ENCODE assay signal across 8 cellular contexts in genomic region chr14:61568572-61569011, GRCh38.
DNase-seq lines count a peak whose midpoint lies in the region; ATAC-seq and TF ChIP-seq lines count a peak whose summit lies in the region.

No MANE protein-coding gene starts in this region.

- DNase-seq in GM13976 (ENCODE audit: low spot score) (peak; percentile 76), GM23338 (ENCODE audit: low spot score) (peak; percentile 72), NCI-H1417 treated with DMSO at 0.1 percent for 48 hours (lab: John Stamatoyannopoulos, UW) (peak; percentile 18), Right ventricle myocardium superior (peak; percentile 66), AG20443 (ENCODE audit: low spot score) (no peak), NCI-H2196 treated with DMSO at 0.1 percent for 48 hours (lab: John Stamatoyannopoulos, UW; ENCODE audit: unreplicated experiment) (no peak)
- DNase-seq in activated T-cell treated with anti-CD3 and anti-CD28 coated beads, Interleukin-2, amount 50 U/mL, for 48 hours, result peak; percentile 68 to 76

- H4K20me1 ChIP-seq in GM23338 (replicated peaks; ENCODE audit: insufficient read depth), result no peaks in the 10 kb centered on the region

- H3K4me1 ChIP-seq in GM23338 (ENCODE audit: insufficient read depth) (peaks cover 22% of the 10 kb centered on the region), skeletal muscle satellite cell (ENCODE audit: control insufficient read depth, insufficient read depth, low read length) (peaks cover 96% of the 10 kb centered on the region)

- H3K27me3 ChIP-seq in GM23338 (ENCODE audit: insufficient read depth), result peaks cover 10% of the 10 kb centered on the region
- no peaks in the 10 kb centered on the region for H3K27me3 ChIP-seq in skeletal muscle satellite cell (ENCODE audit: control insufficient read depth, insufficient read depth, low read length)

- H3K4me3 ChIP-seq in GM23338 (peak overlapping the region; percentile 65), skeletal muscle satellite cell (ENCODE audit: low read length) (no peak overlapping the region)

- peaks cover 17% of the 10 kb centered on the region for H3K27me3 Mint-ChIP-seq in GM23338 (ENCODE audit: insufficient read depth, low read depth, poor library complexity)

- H3K9me3 ChIP-seq in skeletal muscle satellite cell (replicated peaks; ENCODE audit: low read length), result no peaks in the 10 kb centered on the region

- no peaks in the 10 kb centered on the region; the same call in 2 of the 3 replicates for H3K36me3 Mint-ChIP-seq in GM23338 (ENCODE audit: low read depth)

- H3K36me3 ChIP-seq in GM23338 (ENCODE audit: insufficient read depth), result no peaks in the 10 kb centered on the region; the same call in 1 of the 2 replicates
- no peaks in the 10 kb centered on the region for H3K36me3 ChIP-seq in skeletal muscle satellite cell (ENCODE audit: insufficient read depth, low read length)

- 0 out of 2 replicates have a peak, but pooled peaks cover 9% of the 10 kb centered on the region for H3F3A ChIP-seq in GM23338 (replicated peaks; ENCODE audit: low read depth)

- ATAC-seq in GM23338, result peak; percentile 91
- peak; percentile 68 for ATAC-seq in Right ventricle myocardium superior (ENCODE audit: poor library complexity)

- peak overlapping the region; percentile 91 for H3K9ac ChIP-seq in skeletal muscle satellite cell (ENCODE audit: low read depth, low read length)

- no peak overlapping the region for H3K27ac Mint-ChIP-seq in GM23338

- H3K27ac ChIP-seq in GM23338 (ENCODE audit: low read depth), result no peak overlapping the region

- H2AFZ ChIP-seq in GM23338, result peak overlapping the region; percentile 98

- H3K79me2 ChIP-seq in GM23338 (replicated peaks; ENCODE audit: insufficient read depth), result no peaks in the 10 kb centered on the region

- intact Hi-C loops in Right ventricle myocardium superior (cut with DNase I), result no loop called here

- H3K9me3 Mint-ChIP-seq in GM23338, result no peaks in the 10 kb centered on the region

- H3K4me2 ChIP-seq in GM23338, result peak overlapping the region; percentile 92
- H3K4me2 ChIP-seq in skeletal muscle satellite cell (ENCODE audit: low read length), result peak overlapping the region; percentile 75

- no peak for TF ChIP-seq CTCF in GM13976 (IDR thresholded peaks at IDR 0.05; ENCODE audit: borderline replicate concordance, control extremely low read depth, extremely low read depth, insufficient read depth, missing control alignments)
- peak in 1 of 2 experiments; percentile 23; a peak in 1 of 4 replicates for TF ChIP-seq CTCF in GM23338 (conservative IDR thresholded peaks at IDR 0.05; ENCODE audit: low read depth in 2 of 2)

- in situ Hi-C loops in GM13976 (cut with MboI; ENCODE audit: low sequenced_read_pairs, unreplicated experiment), result no loop called here

- H3K9me2 ChIP-seq in GM23338 (ENCODE audit: insufficient read depth), result peaks cover 3% of the 10 kb centered on the region; the same call in 1 of the 2 replicates

- peak overlapping the region; percentile 62 for H3K4me3 Mint-ChIP-seq in GM23338

- peaks cover 32% of the 10 kb centered on the region for H3K4me1 Mint-ChIP-seq in GM23338

TF ChIP-seq in GM23338, 12 proteins besides CTCF, POLR2A, EP300 and RAD21 (continues in another document):
- TF ChIP-seq POLR2AphosphoS5 (IDR thresholded peaks at IDR 0.05; ENCODE audit: low read depth), result no peak; the same call in 1 of the 2 replicates
- TF ChIP-seq EZH2 (IDR thresholded peaks at IDR 0.05; ENCODE audit: low read depth, unreplicated experiment), result no peak
- no peak for TF ChIP-seq ETS1 (IDR thresholded peaks at IDR 0.05)
- no peak for TF ChIP-seq EZH2phosphoT487 (IDR thresholded peaks at IDR 0.05; ENCODE audit: unreplicated experiment)
- no peak for TF ChIP-seq ZNF331 (CRISPR knock-in tag; IDR thresholded peaks at IDR 0.05; ENCODE audit: low read depth)
- no peak for TF ChIP-seq CREB1 (CRISPR knock-in tag; IDR thresholded peaks at IDR 0.05; ENCODE audit: low read depth)
- no peak for TF ChIP-seq NANOG (IDR thresholded peaks at IDR 0.05; ENCODE audit: borderline replicate concordance)
- no peak for TF ChIP-seq STAT1 (IDR thresholded peaks at IDR 0.05; ENCODE audit: unreplicated experiment)
- no peak for TF ChIP-seq ZNF114 (CRISPR knock-in tag; IDR thresholded peaks at IDR 0.05)
- TF ChIP-seq ZNF462 (CRISPR knock-in tag; IDR thresholded peaks at IDR 0.05), result no peak
- TF ChIP-seq JUNB (IDR thresholded peaks at IDR 0.05; ENCODE audit: unreplicated experiment), result no peak

Comparison
In these comparisons a context has a peak if more than half of its experiments do, and no peak if none do; other contexts are left out.
1. DNase-seq: peak in GM13976 (single experiment), GM23338 (single experiment), NCI-H1417 treated with DMSO at 0.1 percent for 48 hours (single experiment), activated T-cell treated with anti-CD3 and anti-CD28 coated beads, Interleukin-2, amount 50 U/mL, for 48 hours (2 of 2) and Right ventricle myocardium superior (single experiment); none in AG20443 (single experiment) and NCI-H2196 treated with DMSO at 0.1 percent for 48 hours (single experiment).